ENCODE assay signal across 9 cellular contexts in the genomic region with DNA sequence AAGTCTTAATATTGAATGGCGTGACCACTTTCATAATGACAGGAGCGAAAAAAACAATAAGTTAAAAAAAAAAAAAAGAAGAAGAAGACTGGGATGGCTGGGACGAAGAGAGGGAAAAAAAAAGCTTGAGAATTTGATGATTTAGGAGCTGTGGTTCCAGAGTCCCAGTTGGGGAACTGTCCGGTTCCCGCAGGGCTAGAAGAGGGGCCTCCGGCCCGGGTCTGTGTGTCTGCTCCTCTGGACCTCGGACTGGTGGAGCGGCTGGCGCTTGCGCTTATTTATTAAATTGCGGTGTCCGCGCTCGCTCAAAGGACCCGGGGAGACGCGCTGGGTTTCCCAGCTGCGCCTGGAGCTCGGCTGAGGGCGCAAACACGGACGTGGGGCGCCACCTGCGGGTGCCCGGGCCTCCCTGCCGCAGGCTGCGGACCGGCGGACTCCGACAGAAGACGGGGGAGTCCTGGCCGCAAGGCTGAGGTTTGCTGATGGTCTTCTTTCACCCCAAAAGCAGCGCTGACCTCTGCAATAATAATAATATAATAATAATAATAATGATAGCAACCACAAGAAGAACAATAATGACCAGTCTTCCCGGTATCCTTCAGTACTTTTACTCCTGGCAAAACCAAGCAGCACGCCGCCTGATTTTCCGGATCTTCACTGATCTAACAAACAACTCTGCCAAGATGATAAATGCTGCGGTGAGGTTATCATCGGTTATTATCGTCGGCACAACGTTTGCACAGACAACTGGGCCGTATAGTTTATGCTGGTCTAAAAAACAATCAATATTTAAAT. TPM values are rescaled to one million over a fixed set of nuclear protein-coding genes. Genes with fewer than 3 reads are reported as not detected.
DNase-seq lines count a peak whose midpoint lies in the region; ATAC-seq and TF ChIP-seq lines count a peak whose summit lies in the region.
"Had no signal": no experiment of that assay in that cellular context is flagged by ENCODE, and none has a peak within 500 bp of the region (broad histone marks: within the 10 kb centered on the region; RNA-seq: fewer than 3 reads in every experiment).

TSS of gene CBLN2 (minus strand) at position 251 of the 795 bp plus-strand sequence. CDS start 2,182 bp downstream, outside the sequence.

- no peaks in the 10 kb centered on the region for H3K4me1 Mint-ChIP-seq in activated CD8-positive, alpha-beta T cell treated with anti-CD3 and anti-CD28 coated beads, Interleukin-2, amount 10 ng/mL, durations not matched to agents 7 days and 5 days (ENCODE audit: low read depth)
- H3K4me1 Mint-ChIP-seq: stimulated activated effector memory CD8-positive, alpha-beta T cell treated with anti-CD3 and anti-CD28 coated beads, Interleukin-12 subunit alpha, Interleukin-12 subunit beta, amount 100 ng/mL, for 72 hours had no signal

- ATAC-seq in GM18505 (IDR thresholded peaks at IDR 0.05; ENCODE audit: unreplicated experiment), result peak; percentile 96
- peak; percentile 58 for ATAC-seq in HG02943 (IDR thresholded peaks at IDR 0.05; ENCODE audit: low read depth, unreplicated experiment)
- ATAC-seq in activated CD8-positive, alpha-beta T cell treated with anti-CD3 and anti-CD28 coated beads, Interleukin-2, amount 10 ng/mL, durations not matched to agents 7 days and 5 days, result peak; percentile 75
- ATAC-seq: stimulated activated effector memory CD8-positive, alpha-beta T cell treated with anti-CD3 and anti-CD28 coated beads, Interleukin-12 subunit alpha, Interleukin-12 subunit beta, amount 100 ng/mL, for 72 hours had no signal

- peaks cover 2% of the 10 kb centered on the region for H3K36me3 Mint-ChIP-seq in activated CD8-positive, alpha-beta T cell treated with anti-CD3 and anti-CD28 coated beads, Interleukin-2, amount 10 ng/mL, durations not matched to agents 7 days and 5 days (ENCODE audit: low read depth)
- H3K36me3 Mint-ChIP-seq: stimulated activated effector memory CD8-positive, alpha-beta T cell treated with anti-CD3 and anti-CD28 coated beads, Interleukin-12 subunit alpha, Interleukin-12 subunit beta, amount 100 ng/mL, for 72 hours had no signal

- no peak for TF ChIP-seq POLR2A in GM18505 (IDR thresholded peaks at IDR 0.05; ENCODE audit: borderline replicate concordance, extremely low read depth, insufficient read depth, insufficient read length)

- DNase-seq in AG09309 (ENCODE audit: low read depth), result no peak
- DNase-seq in NCI-H1930 (lab: John Stamatoyannopoulos, UW), result peak; percentile 79 to 81
- DNase-seq in activated CD8-positive, alpha-beta T cell treated with anti-CD3 and anti-CD28 coated beads, Interleukin-2, amount 10 ng/mL, durations not matched to agents 7 days and 5 days, result peak; percentile 45
- peak; percentile 66 for DNase-seq in globus pallidus (ENCODE audit: low spot score)
- peak; percentile 68 to 98 (median 81) for DNase-seq in posterior cingulate gyrus
- no peak for DNase-seq in RKO (ENCODE audit: low spot score)

- peaks cover 42% of the 10 kb centered on the region for H3K27me3 Mint-ChIP-seq in activated CD8-positive, alpha-beta T cell treated with anti-CD3 and anti-CD28 coated beads, Interleukin-2, amount 10 ng/mL, durations not matched to agents 7 days and 5 days (ENCODE audit: low read depth)

- peak; percentile 79 for TF ChIP-seq CTCF in AG09309 (IDR thresholded peaks at IDR 0.05; ENCODE audit: control insufficient read depth, insufficient read depth, low read depth, low read length, missing control alignments)

- H3K4me3 ChIP-seq in AG09309 (ENCODE audit: control insufficient read depth, low read depth, low read length), result peak within 1 kb of the TSS; percentile 19

- CTCF ChIA-PET in activated CD8-positive, alpha-beta T cell treated with anti-CD3 and anti-CD28 coated beads, Interleukin-2, amount 10 ng/mL, durations not matched to agents 7 days and 5 days (lab: Charles Lee), result no interaction called here

- H3K9me3 Mint-ChIP-seq in activated CD8-positive, alpha-beta T cell treated with anti-CD3 and anti-CD28 coated beads, Interleukin-2, amount 10 ng/mL, durations not matched to agents 7 days and 5 days (ENCODE audit: insufficient read depth), result no peaks in the 10 kb centered on the region

- intact Hi-C loops in posterior cingulate gyrus (cut with DNase I), result loop anchor here (2.0 to 10.0 kb wide), 4 partner anchors 93 to 1759 kb away; no protein-coding TSS in a partner anchor

- no peak within 1 kb of the TSS for H3K27ac Mint-ChIP-seq in activated CD8-positive, alpha-beta T cell treated with anti-CD3 and anti-CD28 coated beads, Interleukin-2, amount 10 ng/mL, durations not matched to agents 7 days and 5 days
- H3K27ac Mint-ChIP-seq: stimulated activated effector memory CD8-positive, alpha-beta T cell treated with anti-CD3 and anti-CD28 coated beads, Interleukin-12 subunit alpha, Interleukin-12 subunit beta, amount 100 ng/mL, for 72 hours had no signal

- H3K4me3 Mint-ChIP-seq in activated CD8-positive, alpha-beta T cell treated with anti-CD3 and anti-CD28 coated beads, Interleukin-2, amount 10 ng/mL, durations not matched to agents 7 days and 5 days, result no peak within 1 kb of the TSS
- H3K4me3 Mint-ChIP-seq: stimulated activated effector memory CD8-positive, alpha-beta T cell treated with anti-CD3 and anti-CD28 coated beads, Interleukin-12 subunit alpha, Interleukin-12 subunit beta, amount 100 ng/mL, for 72 hours had no signal

- POLR2A ChIA-PET in activated CD8-positive, alpha-beta T cell treated with anti-CD3 and anti-CD28 coated beads, Interleukin-2, amount 10 ng/mL, durations not matched to agents 7 days and 5 days (lab: Charles Lee), result no interaction called here

RNA-seq across cellular contexts. Expression of gene CBLN2, which starts in this region (rescaled TPM):
- total RNA-seq in activated CD8-positive, alpha-beta T cell treated with anti-CD3 and anti-CD28 coated beads, Interleukin-2, amount 10 ng/mL, durations not matched to agents 7 days and 5 days, result not detected

Comparison
In these comparisons a context has a peak if more than half of its experiments do, and no peak if none do; other contexts are left out.
1. Peak in DNase-seq and ATAC-seq in activated CD8-positive, alpha-beta T cell treated with anti-CD3 and anti-CD28 coated beads, Interleukin-2, amount 10 ng/mL, durations not matched to agents 7 days and 5 days; RNA of the gene not detected or under 1 TPM.
2. DNase-seq: peak in NCI-H1930 (2 of 2), globus pallidus (single experiment) and posterior cingulate gyrus (10 of 10); none in AG09309 (single experiment) and RKO (single experiment).
3. Peak in every context shown above with its lines, with median percentiles within 50 percentile points of each other: ATAC-seq.